7 cellular contexts compared by ENCODE assay signal in genomic region chr2:84375020-84375419, GRCh38.
"Had no signal": no experiment of that assay in that cellular context is flagged by ENCODE, and none has a peak within 500 bp of the region (broad histone marks: within the 10 kb centered on the region; RNA-seq: fewer than 3 reads in every experiment).

No MANE protein-coding gene starts in this region.

- H3K27ac ChIP-seq: HL-60, KMS-11 had no signal

- ATAC-seq: K562 had no signal

- H3K4me2 ChIP-seq: KMS-11 had no signal

- FAIRE-seq: HTR-8/SVneo, K562 had no signal

- H3K9ac ChIP-seq: KMS-11 had no signal

- H3K4me3 ChIP-seq: K562 had no signal

- DNase-seq: IMR-90, KBM-7, KG1 had no signal
